8 cellular contexts compared by ENCODE assay signal in the genomic region with DNA sequence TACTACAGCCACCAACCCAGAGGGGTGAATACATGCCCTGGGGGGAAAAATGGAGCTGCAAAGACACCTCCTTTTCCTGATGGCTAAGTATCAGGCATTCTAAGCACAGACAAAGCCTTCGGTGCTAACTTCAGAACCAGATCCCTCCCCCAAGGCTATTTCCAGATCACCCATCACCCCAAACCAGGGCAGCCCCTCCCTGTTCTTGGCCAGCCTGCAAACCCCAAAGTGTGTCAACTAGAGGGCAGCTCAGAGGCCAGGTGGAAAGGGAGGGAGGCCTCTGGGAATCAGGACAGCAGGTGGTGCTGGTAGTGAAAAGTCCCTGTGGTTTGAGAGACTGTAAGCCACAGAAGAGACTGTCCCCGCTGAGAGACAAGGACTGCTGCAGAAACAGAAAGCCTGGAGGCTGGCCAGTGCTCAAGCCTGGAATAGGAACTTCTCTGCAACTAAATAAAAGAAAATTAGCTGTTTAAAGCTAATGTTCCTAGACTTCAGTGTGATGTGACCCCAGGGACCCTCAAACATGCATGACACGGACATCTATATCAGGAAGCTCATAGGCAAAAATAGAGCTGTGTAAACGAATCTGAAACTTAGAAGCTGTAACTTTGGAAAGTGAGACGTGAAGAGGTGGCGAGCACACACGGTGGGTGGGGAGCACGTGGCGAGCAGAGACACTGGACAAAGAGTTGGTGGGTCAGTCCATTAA. TPM values are rescaled to one million over a fixed set of nuclear protein-coding genes. Genes with fewer than 3 reads are reported as not detected.
A peak's percentile ranks its signal among the peaks of the same experiment; 100 is the strongest.
DNase-seq lines count a peak whose midpoint lies in the region; ATAC-seq and TF ChIP-seq lines count a peak whose summit lies in the region.

No MANE protein-coding gene starts in this region.

- peak overlapping the region; percentile 56 for H3K4me2 ChIP-seq in OCI-LY7 (ENCODE audit: low read length)

- TF ChIP-seq POLR2A in gastroesophageal sphincter (IDR thresholded peaks at IDR 0.05) = no peak

- 35 to 45% methylated on average over 9 of the region's 9 CpGs for WGBS in gastroesophageal sphincter (ENCODE audit: low coverage in 1 of 2), 2 donors

- peaks cover 30% of the 10 kb centered on the region for H3K36me3 ChIP-seq in OCI-LY7 (ENCODE audit: insufficient read depth, low read length)
- H3K36me3 ChIP-seq in gastroesophageal sphincter = peaks cover 0 to 28% of the 10 kb centered on the region in 2 donors

- H3K27me3 ChIP-seq in gastroesophageal sphincter = no peaks in the 10 kb centered on the region

- H3K27ac ChIP-seq in OCI-LY7 (ENCODE audit: low read depth, low read length, poor library complexity, severe bottlenecking) (peak overlapping the region; percentile 60), gastroesophageal sphincter (peak overlapping the region in 3 of 4 donors; percentile 24 to 54 (median 44))

- peak; percentile 40 for DNase-seq in EH (ENCODE audit: low read depth)
- DNase-seq in OCI-LY7 (ENCODE audit: low spot score) = peak; percentile 50
- no peak for DNase-seq in sciatic nerve (ENCODE audit: low spot score)
- no peak for DNase-seq in SIG-M5 treated with dmso at 0.1 percent for 504 hours (lab: John Stamatoyannopoulos, UW; ENCODE audit: unreplicated experiment)

- H3K4me3 ChIP-seq in OCI-LY7 (ENCODE audit: low read depth, low read length, poor library complexity, severe bottlenecking) = no peak overlapping the region
- H3K4me3 ChIP-seq in gastroesophageal sphincter = no peak overlapping the region

- TF ChIP-seq EP300 in gastroesophageal sphincter (IDR thresholded peaks at IDR 0.05) = no peak

- peaks cover 27% of the 10 kb centered on the region for H3K4me1 ChIP-seq in OCI-LY7 (ENCODE audit: insufficient read depth, low read length, poor library complexity, severe bottlenecking)
- H3K4me1 ChIP-seq in gastroesophageal sphincter = peaks cover 0 to 16% (median 9%) of the 10 kb centered on the region in 3 donors

- no peaks in the 10 kb centered on the region for H4K20me1 ChIP-seq in OCI-LY7 (ENCODE audit: insufficient read depth, low read length)

- intact Hi-C loops in OCI-LY7 (cut with micrococcal nuclease; ENCODE audit: unreplicated experiment) = loop anchor here (2.0 to 5.0 kb wide), 2 partner anchors 39 to 40 kb away; a partner anchor contains a TSS
- intact Hi-C loops in sciatic nerve (cut with DNase I) = no loop called here

- no peaks in the 10 kb centered on the region for H3K9me3 ChIP-seq in OCI-LY7 (ENCODE audit: low read length)
- H3K9me3 ChIP-seq in gastroesophageal sphincter = no peaks in the 10 kb centered on the region

- POLR2A ChIA-PET in OCI-LY7 (lab: Charles Lee) = interaction anchor here (0.6 to 2.5 kb wide), 13 partner anchors 9 to 226 kb away, joined by 3 to 7 read pairs (median 4); a partner anchor contains a TSS

- no peaks in the 10 kb centered on the region for H3K79me2 ChIP-seq in OCI-LY7 (ENCODE audit: insufficient read depth, low read depth, low read length)

- TF ChIP-seq CTCF in OCI-LY7 (conservative IDR thresholded peaks at IDR 0.05; ENCODE audit: low read length) = peak; percentile 57
- peak in 2 of 4 experiments; percentile 19 to 42 for TF ChIP-seq CTCF in gastroesophageal sphincter (IDR thresholded peaks at IDR 0.05)

- CTCF ChIA-PET in OCI-LY7 (lab: Charles Lee; ENCODE audit: unreplicated experiment) = interaction anchor here (1.0 to 1.3 kb wide), 3 partner anchors 13 to 62 kb away, joined by 3 to 4 read pairs (median 3); no protein-coding TSS in a partner anchor

- ATAC-seq in GM19395 (IDR thresholded peaks at IDR 0.05; ENCODE audit: unreplicated experiment) (peak; percentile 73), HG03378 (IDR thresholded peaks at IDR 0.05; ENCODE audit: unreplicated experiment) (peak; percentile 58), gastroesophageal sphincter (peak; percentile 53), sciatic nerve (peak; percentile 62), HG02840 (IDR thresholded peaks at IDR 0.05; ENCODE audit: low FRiP score, unreplicated experiment) (no peak)

- H3K9me2 ChIP-seq in OCI-LY7 (ENCODE audit: insufficient read depth, low read length) = no peaks in the 10 kb centered on the region

- BruUV-seq in OCI-LY7 (replicated peaks; lab: Mats Ljungman, UMichigan) = no TSS peak

- H2AFZ ChIP-seq in OCI-LY7 (ENCODE audit: low read length) = peak overlapping the region; percentile 19; the same call in 1 of the 2 replicates

RNA-seq across cellular contexts. Expression of a gene that starts 9.1 kb away (rescaled TPM):
- 93.7 and 113 TPM in 2 replicates for total RNA-seq in OCI-LY7 (2014; rRNA removed; shearing (Covaris generic))
- 112 and 114 TPM in 2 replicates for total RNA-seq in OCI-LY7 (2022)
- total RNA-seq in gastroesophageal sphincter = 10 to 100 TPM; 21.8 to 56.6 (median 40.6) TPM
- 23.4 TPM for total RNA-seq in sciatic nerve

RNA-seq across cellular contexts. Expression of a gene that starts 9.4 kb away (rescaled TPM):
- total RNA-seq in OCI-LY7 (2014; rRNA removed; shearing (Covaris generic)) = 33.5 and 34.1 TPM in 2 replicates
- 50.5 and 54.5 TPM in 2 replicates for total RNA-seq in OCI-LY7 (2022)
- 10 to 100 TPM; 50.6 to 65.8 (median 54.4) TPM for total RNA-seq in gastroesophageal sphincter
- 47.1 TPM for total RNA-seq in sciatic nerve

RNA-seq across cellular contexts. Expression of a gene that starts 40.5 kb away (rescaled TPM):
- total RNA-seq in OCI-LY7 (2014; rRNA removed; shearing (Covaris generic)) = 5.5 and 10.4 TPM in 2 replicates
- total RNA-seq in OCI-LY7 (2022) = 22.5 and 23.4 TPM in 2 replicates
- total RNA-seq in gastroesophageal sphincter = 10 to 100 TPM; 19.7 to 57.3 (median 33.7) TPM
- total RNA-seq in sciatic nerve = 46.8 TPM

RNA-seq across cellular contexts. Expression of a gene that starts 41.1 kb away (rescaled TPM):
- 27.3 and 40.5 TPM in 2 replicates for total RNA-seq in OCI-LY7 (2014; rRNA removed; shearing (Covaris generic))
- total RNA-seq in OCI-LY7 (2022) (33.3 and 36.4 TPM in 2 replicates), gastroesophageal sphincter (1 to 10 TPM; 4.0 to 6.8 (median 4.8) TPM), sciatic nerve (5.9 TPM)

RNA-seq across cellular contexts. Expression of a gene that starts 51.7 kb away (rescaled TPM):
- 31.6 and 33.6 TPM in 2 replicates for total RNA-seq in OCI-LY7 (2014; rRNA removed; shearing (Covaris generic))
- 51.2 and 53.5 TPM in 2 replicates for total RNA-seq in OCI-LY7 (2022)
- 10 to 100 TPM; 24.4 to 33.9 (median 26.0) TPM for total RNA-seq in gastroesophageal sphincter
- 26.6 TPM for total RNA-seq in sciatic nerve

Comparison
In these comparisons a context has a peak if more than half of its experiments do, and no peak if none do; other contexts are left out.
1. DNase-seq: peak in EH (single experiment) and OCI-LY7 (single experiment); none in sciatic nerve (single experiment) and SIG-M5 treated with dmso at 0.1 percent for 504 hours (single experiment).